In the genomic region with DNA sequence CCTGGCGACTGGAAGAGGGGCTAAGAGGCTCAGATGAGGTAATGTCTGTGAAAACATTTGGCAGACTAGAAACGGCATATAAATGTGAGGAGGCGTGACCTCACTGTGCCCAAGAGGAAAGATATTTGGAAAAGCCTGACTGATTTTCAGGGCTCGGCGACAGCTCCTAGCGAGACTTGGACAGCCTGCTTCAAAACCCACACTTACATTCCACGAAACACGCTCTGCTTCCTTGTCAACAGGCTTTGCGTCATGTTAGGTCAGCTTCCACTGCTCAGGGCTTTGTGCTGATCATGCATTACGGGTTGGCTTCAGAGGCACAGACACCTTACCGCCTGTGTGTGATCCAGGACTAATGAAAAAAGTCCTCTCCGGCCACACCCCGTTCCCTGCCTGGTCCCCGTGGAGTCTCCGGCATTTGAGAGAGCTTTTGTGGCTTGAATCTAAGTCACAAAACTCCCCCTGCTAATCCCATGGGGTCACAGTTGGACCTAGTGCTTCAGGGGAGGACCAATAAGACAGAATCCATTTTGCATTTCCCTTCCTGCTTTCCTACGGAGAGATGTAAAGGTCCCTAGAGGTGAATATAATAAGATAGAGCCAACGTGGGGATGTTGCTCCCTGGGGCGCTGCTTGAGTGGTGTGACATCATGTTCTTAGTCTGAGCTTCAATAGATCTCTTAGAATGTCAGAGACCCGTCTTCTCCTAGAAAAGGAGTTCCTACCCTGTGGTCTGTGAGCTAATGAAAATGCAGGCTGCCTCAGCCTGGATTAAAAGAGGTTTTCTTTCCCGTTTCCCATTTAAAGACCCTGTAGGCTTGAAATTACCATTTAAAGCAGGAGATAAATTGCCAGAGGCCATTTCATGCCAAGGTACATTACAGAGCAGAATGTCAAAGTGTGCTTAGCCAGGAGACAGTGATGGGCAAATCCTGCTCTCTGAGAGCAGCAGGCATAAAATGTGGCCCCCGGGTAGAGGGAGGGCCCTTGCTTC, we compare ENCODE assay signal across 10 cellular contexts. TPM values are rescaled to one million over a fixed set of nuclear protein-coding genes. Genes with fewer than 3 reads are reported as not detected.
DNase-seq lines count a peak whose midpoint lies in the region; ATAC-seq and TF ChIP-seq lines count a peak whose summit lies in the region.
"Had no signal": no experiment of that assay in that cellular context is flagged by ENCODE, and none has a peak within 500 bp of the region (broad histone marks: within the 10 kb centered on the region; RNA-seq: fewer than 3 reads in every experiment).

No MANE protein-coding gene starts in this region.

- ATAC-seq in WTC11 (peak; percentile 22), HG02678 (IDR thresholded peaks at IDR 0.05; ENCODE audit: unreplicated experiment) (no peak)
- ATAC-seq: activated T-cell treated with anti-CD3 and anti-CD28 coated beads, Interleukin-2, amount 50 U/mL, for 72 hours; GM12878 had no signal

- intact Hi-C loops in prostate gland (cut with DNase I) = no loop called here

- H3K36me3 Mint-ChIP-seq in WTC11 = peaks cover 4% of the 10 kb centered on the region; the same call in 1 of the 2 replicates

- no peaks in the 10 kb centered on the region for H3K27me3 Mint-ChIP-seq in WTC11 (ENCODE audit: low read depth)

- peak overlapping the region; percentile 41 for H3K4me3 Mint-ChIP-seq in WTC11
- H3K4me3 Mint-ChIP-seq: activated T-cell treated with anti-CD3 and anti-CD28 coated beads, Interleukin-2, amount 50 U/mL, for 72 hours had no signal

- DNase-seq in ELF-1 (ENCODE audit: low read depth, low spot score) (peak; percentile 69), WTC11 (ENCODE audit: low spot score) (peak; percentile 30), right atrium auricular region (ENCODE audit: low spot score) (peak; percentile 74), prostate gland (ENCODE audit: low spot score) (peak; percentile 59), SIG-M5 treated with dmso at 0.1 percent for 504 hours (lab: John Stamatoyannopoulos, UW; ENCODE audit: unreplicated experiment) (no peak), NCI-H2081 treated with DMSO at 0.1 percent for 48 hours (lab: John Stamatoyannopoulos, UW) (no peak)
- DNase-seq in activated CD4-positive, alpha-beta T cell treated with anti-CD3 and anti-CD28 coated beads for 4 hours = no peak
- DNase-seq: activated T-cell treated with anti-CD3 and anti-CD28 coated beads, Interleukin-2, amount 50 U/mL, for 72 hours had no signal

- 26% methylated on average over 21 of the region's 21 CpGs for WGBS in prostate gland

- H3K27me3 ChIP-seq in right atrium auricular region = no peaks in the 10 kb centered on the region
- H3K27me3 ChIP-seq in prostate gland (replicated peaks; ENCODE audit: insufficient read depth) = no peaks in the 10 kb centered on the region

- no peaks in the 10 kb centered on the region for H3K36me3 ChIP-seq in right atrium auricular region
- no peaks in the 10 kb centered on the region for H3K36me3 ChIP-seq in prostate gland

- peaks cover 3% of the 10 kb centered on the region for H3K9me3 Mint-ChIP-seq in WTC11
- H3K9me3 Mint-ChIP-seq: activated T-cell treated with anti-CD3 and anti-CD28 coated beads, Interleukin-2, amount 50 U/mL, for 72 hours had no signal

- H3K4me3 ChIP-seq in right atrium auricular region (peak overlapping the region in 1 of 2 donors; percentile 27), prostate gland (no peak overlapping the region)
- H3K4me3 ChIP-seq: GM12878 had no signal

- peak overlapping the region; percentile 48 to 69 for H3K27ac ChIP-seq in right atrium auricular region
- H3K27ac ChIP-seq in prostate gland = peak overlapping the region in 1 of 2 donors; percentile 5

- CTCF ChIA-PET in WTC11 (lab: Charles Lee) = interaction anchor here (0.5 to 1.7 kb wide), 4 partner anchors 27 to 116 kb away, joined by 3 to 6 read pairs (median 3); partner anchors contain the start of gene BTAF1

- H3K27ac Mint-ChIP-seq in WTC11 = peak overlapping the region; percentile 84
- H3K27ac Mint-ChIP-seq: activated T-cell treated with anti-CD3 and anti-CD28 coated beads, Interleukin-2, amount 50 U/mL, for 72 hours had no signal

- H3K4me1 ChIP-seq in right atrium auricular region = peaks cover 0 to 26% of the 10 kb centered on the region in 2 donors
- H3K4me1 ChIP-seq in prostate gland (replicated peaks) = no peaks in the 10 kb centered on the region

- no peak for TF ChIP-seq CTCF in WTC11 (IDR thresholded peaks at IDR 0.05)
- no peak for TF ChIP-seq CTCF in right atrium auricular region (IDR thresholded peaks at IDR 0.05)
- TF ChIP-seq CTCF in prostate gland (IDR thresholded peaks at IDR 0.05) = no peak

- no peaks in the 10 kb centered on the region for H3K9me3 ChIP-seq in right atrium auricular region
- no peaks in the 10 kb centered on the region for H3K9me3 ChIP-seq in prostate gland

- POLR2A ChIA-PET in WTC11 (lab: Charles Lee) = interaction anchor here (0.8 to 1.6 kb wide), 2 partner anchors 24 to 40 kb away, joined by 3 to 6 read pairs; partner anchors contain the start of gene BTAF1

- H3K4me1 Mint-ChIP-seq in WTC11 = peaks cover 65% of the 10 kb centered on the region

- no peak for TF ChIP-seq POLR2A in prostate gland (IDR thresholded peaks at IDR 0.05)

TF ChIP-seq in WTC11, 78 proteins besides CTCF, POLR2A, EP300 and RAD21:
- TF ChIP-seq ZNF396 (CRISPR knock-in tag; IDR thresholded peaks at IDR 0.05; ENCODE audit: borderline replicate concordance) (no peak), CREM (CRISPR knock-in tag; IDR thresholded peaks at IDR 0.05) (0 out of 2 replicates have a peak, but pooled peaks have one; percentile 29), EMX1 (CRISPR knock-in tag; IDR thresholded peaks at IDR 0.05) (no peak), ZNF423 (CRISPR knock-in tag; IDR thresholded peaks at IDR 0.05) (peak; percentile 52; the same call in 1 of the 2 replicates), SP1 (CRISPR knock-in tag; conservative IDR thresholded peaks at IDR 0.05) (no peak)
- TF ChIP-seq, protein P1, sequence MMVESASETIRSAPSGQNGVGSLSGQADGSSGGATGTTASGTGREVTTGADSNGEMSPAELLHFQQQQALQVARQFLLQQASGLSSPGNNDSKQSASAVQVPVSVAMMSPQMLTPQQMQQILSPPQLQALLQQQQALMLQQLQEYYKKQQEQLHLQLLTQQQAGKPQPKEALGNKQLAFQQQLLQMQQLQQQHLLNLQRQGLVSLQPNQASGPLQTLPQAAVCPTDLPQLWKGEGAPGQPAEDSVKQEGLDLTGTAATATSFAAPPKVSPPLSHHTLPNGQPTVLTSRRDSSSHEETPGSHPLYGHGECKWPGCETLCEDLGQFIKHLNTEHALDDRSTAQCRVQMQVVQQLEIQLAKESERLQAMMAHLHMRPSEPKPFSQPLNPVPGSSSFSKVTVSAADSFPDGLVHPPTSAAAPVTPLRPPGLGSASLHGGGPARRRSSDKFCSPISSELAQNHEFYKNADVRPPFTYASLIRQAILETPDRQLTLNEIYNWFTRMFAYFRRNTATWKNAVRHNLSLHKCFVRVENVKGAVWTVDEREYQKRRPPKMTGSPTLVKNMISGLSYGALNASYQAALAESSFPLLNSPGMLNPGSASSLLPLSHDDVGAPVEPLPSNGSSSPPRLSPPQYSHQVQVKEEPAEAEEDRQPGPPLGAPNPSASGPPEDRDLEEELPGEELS (CRISPR knock-in tag; IDR thresholded peaks at IDR 0.05) = no peak
TF ChIP-seq in WTC11: peak in this region for 2.

RNA-seq across cellular contexts. Expression of gene FGFBP3, which starts 25.4 kb away (rescaled TPM):
- 53.0 to 68.2 TPM (median 55.0 TPM) in 3 replicates for total RNA-seq in WTC11 (2021)
- total RNA-seq in right atrium auricular region = under 1 TPM; 0.26 to 0.31 TPM
- 1 to 10 TPM; 2.3 to 3.4 TPM for total RNA-seq in prostate gland

RNA-seq across cellular contexts. Expression of gene BTAF1, which starts 39.7 kb away (rescaled TPM):
- total RNA-seq in WTC11 (2021) (47.2 to 49.6 TPM (median 49.2 TPM) in 3 replicates), right atrium auricular region (10 to 100 TPM; 11.8 to 12.7 TPM), prostate gland (10 to 100 TPM; 31.2 to 43.2 TPM)

Comparison
In these comparisons a context has a peak if more than half of its experiments do, and no peak if none do; other contexts are left out.
1. DNase-seq: peak in ELF-1 (single experiment), WTC11 (single experiment), right atrium auricular region (single experiment) and prostate gland (single experiment); none in activated CD4-positive, alpha-beta T cell treated with anti-CD3 and anti-CD28 coated beads for 4 hours (0 of 2), SIG-M5 treated with dmso at 0.1 percent for 504 hours (single experiment) and NCI-H2081 treated with DMSO at 0.1 percent for 48 hours (single experiment).
2. RNA of gene FGFBP3, which starts 25.4 kb away (total RNA-seq): 53.0 to 68.2 TPM in WTC11; 2.3 to 3.4 TPM in prostate gland and 0.26 to 0.31 TPM in right atrium auricular region; every median in the first group is over 10 times any median in the second.